In genomic region chr1:114153621-114154145, GRCh38 we compare ENCODE assay signal across 9 cellular contexts. TPM values are rescaled to one million over a fixed set of nuclear protein-coding genes. Genes with fewer than 3 reads are reported as not detected.
A peak's percentile ranks its signal among the peaks of the same experiment; 100 is the strongest.
DNase-seq lines count a peak whose midpoint lies in the region; ATAC-seq and TF ChIP-seq lines count a peak whose summit lies in the region.
"Had no signal": no experiment of that assay in that cellular context is flagged by ENCODE, and none has a peak within 500 bp of the region (broad histone marks: within the 10 kb centered on the region; RNA-seq: fewer than 3 reads in every experiment).

A gene with protein sequence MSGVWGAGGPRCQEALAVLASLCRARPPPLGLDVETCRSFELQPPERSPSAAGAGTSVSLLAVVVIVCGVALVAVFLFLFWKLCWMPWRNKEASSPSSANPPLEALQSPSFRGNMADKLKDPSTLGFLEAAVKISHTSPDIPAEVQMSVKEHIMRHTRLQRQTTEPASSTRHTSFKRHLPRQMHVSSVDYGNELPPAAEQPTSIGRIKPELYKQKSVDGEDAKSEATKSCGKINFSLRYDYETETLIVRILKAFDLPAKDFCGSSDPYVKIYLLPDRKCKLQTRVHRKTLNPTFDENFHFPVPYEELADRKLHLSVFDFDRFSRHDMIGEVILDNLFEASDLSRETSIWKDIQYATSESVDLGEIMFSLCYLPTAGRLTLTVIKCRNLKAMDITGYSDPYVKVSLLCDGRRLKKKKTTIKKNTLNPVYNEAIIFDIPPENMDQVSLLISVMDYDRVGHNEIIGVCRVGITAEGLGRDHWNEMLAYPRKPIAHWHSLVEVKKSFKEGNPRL (minus strand): TSS chr1:114153869. CDS start chr1:114153772, 97 bp downstream.

- no peak within 1 kb of the TSS for H2AK5ac ChIP-seq in mesendoderm (ENCODE audit: low read length)

- H3K27ac ChIP-seq in mesendoderm (ENCODE audit: low read depth, low read length), result no peak within 1 kb of the TSS
- no peak within 1 kb of the TSS for H3K27ac ChIP-seq in transverse colon

- H2BK15ac ChIP-seq in mesendoderm (replicated peaks; ENCODE audit: low read depth), result no peak within 1 kb of the TSS

- H3K36me3 ChIP-seq in mesendoderm (ENCODE audit: control insufficient read depth, insufficient read depth, low read length) (no peaks in the 10 kb centered on the region), transverse colon (no peaks in the 10 kb centered on the region)

- H3K9ac ChIP-seq in mesendoderm (ENCODE audit: low read length), result peak within 1 kb of the TSS; percentile 76

- peaks cover 12% of the 10 kb centered on the region for H3K79me2 ChIP-seq in mesendoderm (ENCODE audit: control insufficient read depth, insufficient read depth, low read length)

- H3K23ac ChIP-seq in mesendoderm (ENCODE audit: low read length), result no peak within 1 kb of the TSS

- ATAC-seq in central memory CD8-positive, alpha-beta T cell (replicated peaks; ENCODE audit: extremely low read depth, poor library complexity, severe bottlenecking), result peak; percentile 29
- ATAC-seq in GM18909 (IDR thresholded peaks at IDR 0.05; ENCODE audit: poor library complexity, unreplicated experiment) (no peak), GM21367 (IDR thresholded peaks at IDR 0.05; ENCODE audit: unreplicated experiment) (no peak)

- in situ Hi-C loops in transverse colon (cut with MboI; ENCODE audit: low pct_ligation_motif_present in 1 of 4, low pct_unique_long_range_greater_than_20kb in 1 of 4, low sequenced_read_pairs in 3 of 4), result no loop called here

- no peak for TF ChIP-seq CTCF in transverse colon (IDR thresholded peaks at IDR 0.05)

- H3K27me3 ChIP-seq in mesendoderm (ENCODE audit: insufficient read depth, low read length, poor library complexity) (peaks cover 14% of the 10 kb centered on the region), transverse colon (peaks cover 92% of the 10 kb centered on the region)

- H3K4me3 ChIP-seq in mesendoderm (ENCODE audit: low read length) (peak within 1 kb of the TSS; percentile 43), transverse colon (peak within 1 kb of the TSS; percentile 9 to 50 (median 22))

- H4K8ac ChIP-seq in mesendoderm (ENCODE audit: low read depth, low read length), result peak within 1 kb of the TSS; percentile 42

- H2BK120ac ChIP-seq in mesendoderm (ENCODE audit: low read depth, low read length), result peak within 1 kb of the TSS; percentile 15

- H2BK5ac ChIP-seq in mesendoderm (ENCODE audit: low read length), result no peak within 1 kb of the TSS

- DNase-seq in activated CD8-positive, alpha-beta memory T cell treated with anti-CD3 and anti-CD28 coated beads for 24 hours, result peak; percentile 62
- no peak for DNase-seq in activated CD8-positive, alpha-beta memory T cell treated with anti-CD3 and anti-CD28 coated beads, Interleukin-2, amount 50 U/mL, for 4 hours
- no peak for DNase-seq in central memory CD8-positive, alpha-beta T cell (ENCODE audit: low spot score in 2 of 2)
- DNase-seq in mesendoderm, result peak; percentile 52
- DNase-seq in transverse colon, result no peak
- DNase-seq in cerebellar cortex (ENCODE audit: low spot score), result no peak

- peaks cover 1% of the 10 kb centered on the region for H3K79me1 ChIP-seq in mesendoderm (ENCODE audit: low read length)

- no peak for TF ChIP-seq EP300 in transverse colon (IDR thresholded peaks at IDR 0.05; ENCODE audit: low read depth)

- H3K36me3 Mint-ChIP-seq in central memory CD8-positive, alpha-beta T cell (ENCODE audit: insufficient read depth), result peaks cover 2% of the 10 kb centered on the region

- no peak within 1 kb of the TSS for H3K27ac Mint-ChIP-seq in central memory CD8-positive, alpha-beta T cell (ENCODE audit: low read depth)

- no CpG with 5 or more reads among the region's 50 CpGs for WGBS in mesendoderm (ENCODE audit: extremely low coverage, insufficient coverage, low lambda C conversion rate)
- WGBS in transverse colon (ENCODE audit: low coverage in 1 of 2), 2 donors, result 6% methylated on average over 27 of the region's 50 CpGs; no CpG with 5 or more reads in 1 of the 2 donors

- H3K4me2 ChIP-seq in mesendoderm (ENCODE audit: low read length), result peak within 1 kb of the TSS; percentile 71

- H3K4me1 Mint-ChIP-seq in central memory CD8-positive, alpha-beta T cell, result peaks cover 12% of the 10 kb centered on the region

- no peaks in the 10 kb centered on the region for H3K9me3 ChIP-seq in transverse colon

- H3K27me3 Mint-ChIP-seq in central memory CD8-positive, alpha-beta T cell, result peaks cover 93% of the 10 kb centered on the region

- peak within 1 kb of the TSS; percentile 86 for H3K56ac ChIP-seq in mesendoderm (ENCODE audit: low read length)

- intact Hi-C loops in transverse colon (cut with DNase I; ENCODE audit: low total_unique reads), result no loop called here

- TF ChIP-seq POLR2A in transverse colon (IDR thresholded peaks at IDR 0.05), result no peak

- peak within 1 kb of the TSS; percentile 78 for H3K18ac ChIP-seq in mesendoderm (ENCODE audit: low read length)

- peak within 1 kb of the TSS; percentile 22 for H3K4ac ChIP-seq in mesendoderm (ENCODE audit: low read depth, low read length)

- H4K5ac ChIP-seq in mesendoderm (ENCODE audit: low read length), result no peak within 1 kb of the TSS

- H3K4me3 Mint-ChIP-seq in central memory CD8-positive, alpha-beta T cell, result peak within 1 kb of the TSS; percentile 66

- no peaks in the 10 kb centered on the region for H3K9me3 Mint-ChIP-seq in central memory CD8-positive, alpha-beta T cell

- H3K4me1 ChIP-seq in mesendoderm (ENCODE audit: control insufficient read depth, low read depth, low read length) (no peaks in the 10 kb centered on the region), transverse colon (peaks cover 15 to 31% (median 21%) of the 10 kb centered on the region in 4 donors)

RNA-seq across cellular contexts. Expression of the gene that starts here (rescaled TPM):
- 11.5 TPM for polyA plus RNA-seq in mesendoderm (2013, experiment 1 of 2)
- polyA plus RNA-seq in mesendoderm (2013, experiment 2 of 2), result 12.6 TPM
- under 1 TPM in 2 of 4 donors, not detected in 2; 0.14 to 0.64 TPM for total RNA-seq in transverse colon
- total RNA-seq: fibroblast of villous mesenchyme had no signal

Comparison
In these comparisons a context has a peak if more than half of its experiments do, and no peak if none do; other contexts are left out.
1. DNase-seq: peak in activated CD8-positive, alpha-beta memory T cell treated with anti-CD3 and anti-CD28 coated beads for 24 hours (single experiment) and mesendoderm (single experiment); none in activated CD8-positive, alpha-beta memory T cell treated with anti-CD3 and anti-CD28 coated beads, Interleukin-2, amount 50 U/mL, for 4 hours (single experiment), central memory CD8-positive, alpha-beta T cell (0 of 2), transverse colon (single experiment) and cerebellar cortex (single experiment).